In the genomic region with DNA sequence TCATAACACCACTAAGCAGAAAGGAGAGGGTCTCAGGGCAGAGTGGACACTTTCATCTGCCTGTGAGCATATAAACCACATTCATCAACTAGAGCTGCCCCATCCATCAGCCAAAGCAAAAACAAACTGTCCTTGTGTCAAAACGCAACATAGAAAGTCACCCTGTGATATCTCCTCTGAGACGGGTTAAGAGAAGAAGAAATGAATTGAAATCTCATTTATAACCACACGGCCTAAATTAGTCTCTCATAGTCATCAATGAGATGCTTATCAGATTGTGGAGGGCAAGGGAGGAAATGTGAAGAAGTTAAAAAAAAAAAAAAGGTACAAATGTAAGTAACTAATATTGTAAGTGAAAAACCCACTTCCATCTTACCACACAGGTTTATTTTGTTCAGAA, we compare ENCODE assay signal across 14 cellular contexts.
DNase-seq lines count a peak whose midpoint lies in the region; ATAC-seq, FAIRE-seq and TF ChIP-seq lines count a peak whose summit lies in the region.
"Had no signal": no experiment of that assay in that cellular context is flagged by ENCODE, and none has a peak within 500 bp of the region (broad histone marks: within the 10 kb centered on the region; RNA-seq: fewer than 3 reads in every experiment).

No MANE protein-coding gene starts in this region.

- peaks cover 0 to 16% (median 7%) of the 10 kb centered on the region in 11 experiments; a peak in 6 of 22 replicates for H3K36me3 ChIP-seq in BLaER1 treated with 17β-estradiol and CSF1 and Interleukin-3, amounts not matched to agents 10 nM and 100 nM
- H3K36me3 ChIP-seq in tibial nerve = no peaks in the 10 kb centered on the region
- H3K36me3 ChIP-seq: thoracic aorta had no signal

- H3K27ac Mint-ChIP-seq in activated CD4-positive, alpha-beta memory T cell treated with anti-CD3 and anti-CD28 coated beads for 36 hours = peak overlapping the region; percentile 57
- H3K27ac Mint-ChIP-seq in memory B cell = peak overlapping the region; percentile 65

- peaks cover 31 to 68% (median 46%) of the 10 kb centered on the region in 10 experiments for H3K4me1 ChIP-seq in BLaER1 treated with 17β-estradiol and CSF1 and Interleukin-3, amounts not matched to agents 10 nM and 100 nM
- peaks cover 0 to 69% (median 24%) of the 10 kb centered on the region in 4 donors for H3K4me1 ChIP-seq in tibial nerve

- H3K27ac ChIP-seq in BLaER1 treated with 17β-estradiol and CSF1 and Interleukin-3, amounts not matched to agents 10 nM and 100 nM = no peak overlapping the region
- peak overlapping the region in 2 of 4 donors; percentile 37 to 45 for H3K27ac ChIP-seq in tibial nerve
- H3K27ac ChIP-seq: thoracic aorta had no signal

- DNase-seq in GM12892 (ENCODE audit: insufficient read length) (no peak), memory B cell (ENCODE audit: low spot score in 2 of 2) (no peak), tibial nerve (ENCODE audit: low spot score in 2 of 2) (no peak)
- no peak for DNase-seq in activated CD4-positive, alpha-beta memory T cell treated with anti-CD3 and anti-CD28 coated beads for 36 hours
- DNase-seq: activated CD4-positive, alpha-beta T cell treated with anti-CD3 and anti-CD28 coated beads for 1 hour; COR-L47; dermis blood vessel endothelial cell; Kasumi-1; NCI-H2029 had no signal

- H3K4me3 Mint-ChIP-seq in activated CD4-positive, alpha-beta memory T cell treated with anti-CD3 and anti-CD28 coated beads for 36 hours = no peak overlapping the region
- H3K4me3 Mint-ChIP-seq in memory B cell = no peak overlapping the region

- peaks cover 0 to under 1% (median 0%) of the 10 kb centered on the region in 11 experiments; a peak in 1 of 22 replicates for H3K9me3 ChIP-seq in BLaER1 treated with 17β-estradiol and CSF1 and Interleukin-3, amounts not matched to agents 10 nM and 100 nM (replicated peaks in 1 of 11)
- H3K9me3 ChIP-seq in tibial nerve = no peaks in the 10 kb centered on the region
- H3K9me3 ChIP-seq: thoracic aorta had no signal

- peaks cover 85% of the 10 kb centered on the region for H3K4me1 Mint-ChIP-seq in activated CD4-positive, alpha-beta memory T cell treated with anti-CD3 and anti-CD28 coated beads for 36 hours (ENCODE audit: low read depth)
- peaks cover 55% of the 10 kb centered on the region for H3K4me1 Mint-ChIP-seq in memory B cell

- no peak for TF ChIP-seq CTCF in tibial nerve (IDR thresholded peaks at IDR 0.05)

- H3K9ac ChIP-seq in BLaER1 treated with 17β-estradiol and CSF1 and Interleukin-3, amounts not matched to agents 10 nM and 100 nM = no peak overlapping the region

- H3K27me3 ChIP-seq in BLaER1 treated with 17β-estradiol and CSF1 and Interleukin-3, amounts not matched to agents 10 nM and 100 nM = no peaks in the 10 kb centered on the region
- no peaks in the 10 kb centered on the region for H3K27me3 ChIP-seq in tibial nerve

- ATAC-seq in memory B cell (ENCODE audit: low read depth) (no peak), HG02588 (IDR thresholded peaks at IDR 0.05; ENCODE audit: unreplicated experiment) (no peak), HG03097 (IDR thresholded peaks at IDR 0.05; ENCODE audit: low FRiP score, unreplicated experiment) (no peak), GM19023 (IDR thresholded peaks at IDR 0.05; ENCODE audit: unreplicated experiment) (no peak)

- peaks cover 47 to 100% (median 92%) of the 10 kb centered on the region in 11 experiments; a peak in 21 of 22 replicates for H4K20me1 ChIP-seq in BLaER1 treated with 17β-estradiol and CSF1 and Interleukin-3, amounts not matched to agents 10 nM and 100 nM

- H3K4me2 ChIP-seq in BLaER1 treated with 17β-estradiol and CSF1 and Interleukin-3, amounts not matched to agents 10 nM and 100 nM = peak overlapping the region in 6 of 11 experiments; percentile 5 to 38 (median 8); a peak in 4 of 22 replicates

- TF ChIP-seq POLR2A in GM12892 (IDR thresholded peaks at IDR 0.05; ENCODE audit: low read depth, low read length) (no peak), tibial nerve (IDR thresholded peaks at IDR 0.05) (no peak)

- intact Hi-C loops in activated CD4-positive, alpha-beta memory T cell treated with anti-CD3 and anti-CD28 coated beads for 36 hours (cut with micrococcal nuclease) = loop anchor here (1.0 to 5.0 kb wide), 6 partner anchors 11 to 250 kb away; a partner anchor contains a TSS

- no peak overlapping the region for H3K4me3 ChIP-seq in BLaER1 treated with 17β-estradiol and CSF1 and Interleukin-3, amounts not matched to agents 10 nM and 100 nM
- no peak overlapping the region for H3K4me3 ChIP-seq in tibial nerve
- H3K4me3 ChIP-seq: thoracic aorta had no signal

- H3K36me3 Mint-ChIP-seq in activated CD4-positive, alpha-beta memory T cell treated with anti-CD3 and anti-CD28 coated beads for 36 hours = peaks cover 3% of the 10 kb centered on the region
- H3K36me3 Mint-ChIP-seq in memory B cell = peaks cover 1% of the 10 kb centered on the region

- POLR2A ChIA-PET in activated CD4-positive, alpha-beta memory T cell treated with anti-CD3 and anti-CD28 coated beads for 36 hours (lab: Charles Lee) = interaction anchor here (0.6 to 1.6 kb wide), 4 partner anchors 11 to 76 kb away, joined by 4 to 7 read pairs (median 4); a partner anchor contains a TSS

- no peaks in the 10 kb centered on the region for H3K27me3 Mint-ChIP-seq in activated CD4-positive, alpha-beta memory T cell treated with anti-CD3 and anti-CD28 coated beads for 36 hours
- H3K27me3 Mint-ChIP-seq in memory B cell = no peaks in the 10 kb centered on the region

- H3K9me3 Mint-ChIP-seq in activated CD4-positive, alpha-beta memory T cell treated with anti-CD3 and anti-CD28 coated beads for 36 hours = no peaks in the 10 kb centered on the region
- no peaks in the 10 kb centered on the region for H3K9me3 Mint-ChIP-seq in memory B cell

- peak; percentile 85 for FAIRE-seq in GM12892 (lab: Jason Lieb, UNC)

- no peak for TF ChIP-seq EP300 in tibial nerve (IDR thresholded peaks at IDR 0.05)

- 51 to 57% methylated on average over 3 of the region's 3 CpGs for WGBS in tibial nerve, 2 donors

- CTCF ChIA-PET in activated CD4-positive, alpha-beta memory T cell treated with anti-CD3 and anti-CD28 coated beads for 36 hours (lab: Charles Lee) = interaction anchor here (0.7 kb wide), 1 partner anchor 11 kb away, joined by 5 read pairs; no protein-coding TSS in a partner anchor
